ENCODE assay signal across 17 cellular contexts in genomic region chr2:207706936-207707860, GRCh38. TPM values are rescaled to one million over a fixed set of nuclear protein-coding genes. Genes with fewer than 3 reads are reported as not detected.
A peak's percentile ranks its signal among the peaks of the same experiment; 100 is the strongest.
DNase-seq lines count a peak whose midpoint lies in the region; ATAC-seq, FAIRE-seq and TF ChIP-seq lines count a peak whose summit lies in the region.
"Had no signal": no experiment of that assay in that cellular context is flagged by ENCODE, and none has a peak within 500 bp of the region (broad histone marks: within the 10 kb centered on the region; RNA-seq: fewer than 3 reads in every experiment).

No MANE protein-coding gene starts in this region.

- H3K4me2 ChIP-seq in SK-N-SH (no peak overlapping the region), K562 (ENCODE audit: insufficient read depth, low read length) (no peak overlapping the region)

- WGBS in SK-N-SH (ENCODE audit: low lambda C conversion rate) = 55% methylated on average over 4 of the region's 4 CpGs
- 5% methylated on average over 3 of the region's 4 CpGs for WGBS in K562 (ENCODE audit: insufficient coverage, low coverage, missing lambda C conversion rate)
- 57 to 64% (median 58%) methylated on average over 4 of the region's 4 CpGs for WGBS in small intestine, 3 donors

- H2AFZ ChIP-seq in SK-N-SH (ENCODE audit: low read depth) (peak overlapping the region; percentile 23; the same call in 1 of the 2 replicates), K562 (ENCODE audit: low read depth, low read length) (peak overlapping the region; percentile 10)

- TF ChIP-seq POLR2A in NB4 (IDR thresholded peaks at IDR 0.05; ENCODE audit: extremely low read depth, insufficient read length) (no peak), K562 (conservative IDR thresholded peaks at IDR 0.05) (no peak)

- H3K9me3 ChIP-seq in SK-N-SH = no peaks in the 10 kb centered on the region
- no peaks in the 10 kb centered on the region for H3K9me3 ChIP-seq in K562 (replicated peaks; ENCODE audit: control insufficient read depth, insufficient read depth, low read depth, low read length)
- H3K9me3 ChIP-seq in neutrophil = no peaks in the 10 kb centered on the region
- no peaks in the 10 kb centered on the region for H3K9me3 ChIP-seq in small intestine (ENCODE audit: control insufficient read depth, low read depth)
- H3K9me3 ChIP-seq: ovary, thoracic aorta had no signal

- H4K20me1 ChIP-seq in SK-N-SH (ENCODE audit: insufficient read depth) = no peaks in the 10 kb centered on the region
- H4K20me1 ChIP-seq in K562 (replicated peaks; ENCODE audit: control insufficient read depth, insufficient read depth, low read length) = no peaks in the 10 kb centered on the region

- H3K27me3 ChIP-seq in SK-N-SH (ENCODE audit: insufficient read depth) (no peaks in the 10 kb centered on the region), K562 (ENCODE audit: control insufficient read depth in 2 of 2, insufficient read depth in 2 of 2, low read length in 2 of 2) (no peaks in the 10 kb centered on the region), neutrophil (no peaks in the 10 kb centered on the region), small intestine (ENCODE audit: control insufficient read depth in 2 of 2, insufficient read depth in 2 of 2, low read length in 2 of 2) (no peaks in the 10 kb centered on the region)
- H3K27me3 ChIP-seq: ovary had no signal

- H3K36me3 ChIP-seq in SK-N-SH (replicated peaks in 1 of 2; ENCODE audit: control insufficient read depth in 1 of 2, insufficient read depth in 2 of 2, low read length in 1 of 2) (no peaks in the 10 kb centered on the region), K562 (ENCODE audit: control insufficient read depth, insufficient read depth, low read length) (no peaks in the 10 kb centered on the region), neutrophil (no peaks in the 10 kb centered on the region), small intestine (ENCODE audit: control insufficient read depth in 2 of 2, insufficient read depth in 2 of 2, low read length in 2 of 2) (no peaks in the 10 kb centered on the region)
- H3K36me3 ChIP-seq: ovary, thoracic aorta had no signal

- CTCF ChIA-PET in SK-N-SH (lab: Yijun Ruan, JAX) (interaction anchor here (0.5 to 1.6 kb wide), 3 partner anchors 15 to 39 kb away, joined by 3 to 6 read pairs (median 5); no protein-coding TSS in a partner anchor), K562 (lab: Yijun Ruan, JAX; ENCODE audit: low intra/inter-chr PET ratio) (no interaction called here)

- peaks cover 21% of the 10 kb centered on the region for H3F3A ChIP-seq in SK-N-SH (replicated peaks; ENCODE audit: insufficient read depth)

- H3K4me1 ChIP-seq in SK-N-SH (ENCODE audit: control insufficient read depth in 1 of 2, insufficient read depth in 2 of 2, low read depth in 1 of 2, low read length in 1 of 2) (no peaks in the 10 kb centered on the region), K562 (replicated peaks in 1 of 2; ENCODE audit: control insufficient read depth in 2 of 2, insufficient read depth in 2 of 2, low read length in 2 of 2) (peaks cover 4 to 9% of the 10 kb centered on the region in 2 experiments; a peak in 3 of 5 replicates), neutrophil (ENCODE audit: control insufficient read depth in 1 of 2, insufficient read depth in 1 of 2, low read depth in 1 of 2, low read length in 1 of 2) (peaks cover 8 to 23% of the 10 kb centered on the region in 2 experiments), small intestine (ENCODE audit: control insufficient read depth in 2 of 2, insufficient read depth in 1 of 2, low read depth in 1 of 2, low read length in 1 of 2) (no peaks in the 10 kb centered on the region)

- no peak overlapping the region for H3K9ac ChIP-seq in SK-N-SH
- H3K9ac ChIP-seq in K562 (ENCODE audit: insufficient read depth in 1 of 2, low read depth in 2 of 2, low read length in 2 of 2) = no peak overlapping the region

- no peaks in the 10 kb centered on the region for H3K9me1 ChIP-seq in K562 (ENCODE audit: control insufficient read depth, insufficient read depth, low read length)

- TF ChIP-seq EP300 in SK-N-SH (IDR thresholded peaks at IDR 0.05; ENCODE audit: borderline replicate concordance in 1 of 2, low read depth in 1 of 2, low read length in 1 of 2) (no peak), K562 (IDR thresholded peaks at IDR 0.05; ENCODE audit: low read length) (no peak)

- DNase-seq in SK-N-SH (no peak), NB4 (ENCODE audit: low read depth) (peak; percentile 35), K562 (ENCODE audit: extremely low read depth in 1 of 4, low spot score in 3 of 4) (peak in 2 of 4 experiments; percentile 22 to 41), small intestine (no peak), hypothalamus (lab: John Stamatoyannopoulos, UW) (no peak)
- DNase-seq: 8988T, anterior cingulate cortex, DMS79 treated with DMSO at 0.1 percent for 48 hours, GOT3, NCI-H1417 treated with DMSO at 0.1 percent for 48 hours, ovary had no signal

- ATAC-seq in SK-N-SH treated with all-trans-retinoic acid at 6 μM for 48 hours = no peak
- no peak for ATAC-seq in K562
- no peak for ATAC-seq in HG03460 (IDR thresholded peaks at IDR 0.05; ENCODE audit: unreplicated experiment)

- BruUV-seq in K562 (replicated peaks; lab: Mats Ljungman, UMichigan) = no TSS peak

- H3K9me2 ChIP-seq in SK-N-SH = no peaks in the 10 kb centered on the region

- TF ChIP-seq RAD21 in SK-N-SH (IDR thresholded peaks at IDR 0.05; ENCODE audit: low read length) (no peak), K562 (CRISPR knock-in tag; conservative IDR thresholded peaks at IDR 0.05 in 1 of 2, IDR thresholded peaks at IDR 0.05 in 1 of 2) (no peak)

- H3K27ac ChIP-seq in SK-N-SH (ENCODE audit: low read depth in 2 of 2, low read length in 1 of 2) (no peak overlapping the region), K562 (ENCODE audit: extremely low read depth, low read depth, low read length) (no peak overlapping the region), neutrophil (peak overlapping the region; percentile 42), small intestine (ENCODE audit: low read depth in 1 of 2, low read length in 1 of 2) (no peak overlapping the region)
- H3K27ac ChIP-seq: ovary, SK-N-MC, thoracic aorta had no signal

- TF ChIP-seq CTCF in SK-N-SH (IDR thresholded peaks at IDR 0.05) (no peak), NB4 (IDR thresholded peaks at IDR 0.05; ENCODE audit: low read depth, low read length) (no peak), K562 (IDR thresholded peaks at IDR 0.05 in 2 of 3, conservative IDR thresholded peaks at IDR 0.05 in 1 of 3; ENCODE audit: insufficient read depth in 2 of 3, low read depth in 1 of 3, low read length in 3 of 3) (peak in 1 of 3 experiments; percentile 25; a peak in 2 of 6 replicates), neutrophil (IDR thresholded peaks at IDR 0.05) (no peak)

- H3K79me2 ChIP-seq in SK-N-SH (ENCODE audit: insufficient read depth) (peaks cover 4% of the 10 kb centered on the region; the same call in 1 of the 2 replicates), K562 (ENCODE audit: control insufficient read depth, insufficient read depth, low read length) (peaks cover 2% of the 10 kb centered on the region; the same call in 1 of the 3 replicates)

- FAIRE-seq in K562 (lab: Jason Lieb, UNC) = peak; percentile 40
- FAIRE-seq in small intestine (lab: Jason Lieb, UNC) = no peak
- FAIRE-seq: TTC549 had no signal

- in situ Hi-C loops in K562 (cut with MboI) = no loop called here

- intact Hi-C loops in K562 (cut with micrococcal nuclease) = no loop called here

- POLR2A ChIA-PET in SK-N-SH (lab: Yijun Ruan, JAX) (no interaction called here), K562 (lab: Yijun Ruan, JAX) (no interaction called here)

- no peak overlapping the region for H3K4me3 ChIP-seq in SK-N-SH (ENCODE audit: low read depth in 2 of 2, low read length in 1 of 2)
- no peak overlapping the region for H3K4me3 ChIP-seq in NB4 (ENCODE audit: low read depth, low read length)
- H3K4me3 ChIP-seq in K562 = no peak overlapping the region
- H3K4me3 ChIP-seq in neutrophil (ENCODE audit: low read depth in 1 of 2, low read length in 1 of 2) = no peak overlapping the region
- H3K4me3 ChIP-seq in small intestine (ENCODE audit: low read depth in 1 of 2, low read length in 2 of 2) = no peak overlapping the region
- H3K4me3 ChIP-seq: ovary, SK-N-MC, thoracic aorta had no signal

TF ChIP-seq in SK-N-SH, 30 proteins besides CTCF, POLR2A, EP300 and RAD21 (continues in another document):
- no peak for TF ChIP-seq SIN3A (IDR thresholded peaks at IDR 0.05; ENCODE audit: borderline replicate concordance, low read depth, low read length)
- 0 out of 2 replicates have a peak, but pooled peaks have one; percentile 11 for TF ChIP-seq FOSL2 (IDR thresholded peaks at IDR 0.05; ENCODE audit: borderline replicate concordance, low read depth)

TF ChIP-seq in SK-N-SH treated with all-trans-retinoic acid at 6 μM for 48 hours, 23 proteins besides CTCF, POLR2A, EP300 and RAD21 (continues in another document):
- TF ChIP-seq ZFP30 (CRISPR knock-in tag; IDR thresholded peaks at IDR 0.05) = no peak
- TF ChIP-seq CSDC2 (CRISPR knock-in tag; IDR thresholded peaks at IDR 0.05) = no peak
- TF ChIP-seq ZNF8 (CRISPR knock-in tag; IDR thresholded peaks at IDR 0.05) = no peak

TF ChIP-seq in K562, 482 proteins besides CTCF, POLR2A, EP300 and RAD21 (continues in another document):
- no peak for TF ChIP-seq TAF15 (IDR thresholded peaks at IDR 0.05; ENCODE audit: low read depth, low read length)

RNA-seq across cellular contexts. Expression of gene CCNYL1, which starts 4.2 kb away (rescaled TPM):
- 8.7 and 10.0 TPM in 2 replicates for polyA plus RNA-seq in SK-N-SH (2012; rRNA removed)
- polyA plus RNA-seq in SK-N-SH (2012; cell fraction: cytosol; rRNA removed) = 12.3 and 13.0 TPM in 2 replicates
- polyA plus RNA-seq in SK-N-SH (2012; cell fraction: nucleus; rRNA removed) = 9.4 and 13.2 TPM in 2 replicates
- 3.1 and 7.4 TPM in 2 replicates for total RNA-seq in K562 (2011; cell fraction: chromatin; rRNA removed; ENCODE audit: low replicate concordance)
- 2.8 and 3.3 TPM in 2 replicates for total RNA-seq in K562 (2011; cell fraction: nucleolus; rRNA removed)
- 5.4 and 9.6 TPM in 2 replicates for total RNA-seq in K562 (2011; cell fraction: nucleoplasm; rRNA removed)
- 2.1 and 3.3 TPM in 2 replicates for total RNA-seq in K562 (2014; rRNA removed)
- 3.7 and 4.4 TPM in 2 replicates for total RNA-seq in K562 (2014; rRNA removed; fragmentation: Illumina TruSeq; extraction: Trizol)
- total RNA-seq in K562 (2015; rRNA removed; fragmentation: Illumina TruSeq; extraction: Trizol) = 4.1 and 4.7 TPM in 2 replicates
- 4.5 and 6.0 TPM in 2 replicates for total RNA-seq in K562 (2021)
- 5.5 and 7.5 TPM in 2 replicates for polyA plus RNA-seq in K562 (2011; rRNA removed)
- polyA plus RNA-seq in K562 (2011; cell fraction: cytosol; rRNA removed) = 1.9 and 3.2 TPM in 2 replicates
- 2.5 and 3.7 TPM in 2 replicates for polyA plus RNA-seq in K562 (2011; cell fraction: nucleus; rRNA removed)
- polyA plus RNA-seq in K562 (2012) = 4.7 and 5.9 TPM in 2 replicates
- 6.7 and 7.1 TPM in 2 replicates for polyA plus RNA-seq in K562 (2014; fragmentation: Illumina TruSeq; extraction: Trizol)
- 1 to 10 TPM; 1.9 to 2.1 TPM for polyA plus RNA-seq in K562 (2014; fragmentation: Nextera tagmentation; extraction: Ambion mirVana)
- polyA plus RNA-seq in K562 (2014; rRNA removed) = 4.0 and 5.2 TPM in 2 replicates
- polyA minus RNA-seq in K562 (2011; rRNA and poly(A)+ RNA removed) = 6.5 and 11.2 TPM in 2 replicates
- 3.3 and 4.0 TPM in 2 replicates for polyA minus RNA-seq in K562 (2011; cell fraction: cytosol; rRNA and poly(A)+ RNA removed)
- 1.5 and 3.6 TPM in 2 replicates for polyA minus RNA-seq in K562 (2011; cell fraction: nucleus; rRNA and poly(A)+ RNA removed)
- polyA plus RNA-seq in small intestine = 10 to 100 TPM in 2 of 3 donors, 1 to 10 TPM in 1; 8.2 to 15.2 (median 15.1) TPM

Comparison
In these comparisons a context has a peak if more than half of its experiments do, and no peak if none do; other contexts are left out.
1. Of the 27 proteins assayed by ChIP-seq in both K562 and SK-N-SH: peak only in K562: ELF1 and GABPA; only in SK-N-SH: none; in both: none; in neither: 24; mixed calls (peak in some experiments, not most) for 1.